23 cellular contexts compared by ENCODE assay signal in the genomic region with DNA sequence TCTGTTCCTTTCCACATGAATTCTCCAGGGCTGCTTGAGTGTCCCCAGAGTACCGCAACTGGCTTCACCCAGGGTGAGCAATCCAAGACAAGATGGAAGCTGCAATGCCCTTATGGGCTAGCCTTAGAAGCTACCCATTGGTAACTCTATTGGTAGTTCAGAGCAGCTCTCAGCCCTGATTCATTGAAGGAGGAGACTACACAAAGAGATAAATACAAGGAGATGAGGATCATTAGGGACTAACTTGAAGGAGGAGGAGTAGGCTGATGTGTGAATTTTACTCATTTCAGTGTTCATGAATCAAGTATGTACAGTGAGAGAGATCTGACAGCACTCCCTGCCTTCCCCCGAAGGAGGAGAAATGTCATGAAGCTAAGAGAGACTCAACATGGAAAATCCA.
DNase-seq lines count a peak whose midpoint lies in the region; TF ChIP-seq lines count a peak whose summit lies in the region.
"Had no signal": no experiment of that assay in that cellular context is flagged by ENCODE, and none has a peak within 500 bp of the region (broad histone marks: within the 10 kb centered on the region; RNA-seq: fewer than 3 reads in every experiment).

No MANE protein-coding gene starts in this region.

- H3K36me3 ChIP-seq in osteoblast (ENCODE audit: insufficient read depth, low read length) (no peaks in the 10 kb centered on the region), thyroid gland (no peaks in the 10 kb centered on the region)
- H3K36me3 ChIP-seq: transverse colon had no signal

- no peak for DNase-seq in activated naive CD8-positive, alpha-beta T cell treated with anti-CD3 and anti-CD28 coated beads for 36 hours
- DNase-seq in dorsolateral prefrontal cortex (no peak), osteoblast (ENCODE audit: insufficient read length, low spot score, missing footprints) (no peak), thyroid gland (no peak), HUDEP-2 (lab: John Stamatoyannopoulos, UW; ENCODE audit: unreplicated experiment in 76 of 76) (no peak), posterior vena cava (ENCODE audit: low spot score) (no peak), hypothalamus (lab: John Stamatoyannopoulos, UW) (no peak)
- DNase-seq: activated CD4-positive, alpha-beta T cell treated with anti-CD3 and anti-CD28 coated beads, Interleukin-2, amount 50 U/mL, for 48 hours; amniotic stem cell; Caco-2; effector CD8-positive, alpha-beta T cell; glutamatergic neuron; H9; immature natural killer cell; mesenchymal stem cell; NCI-H1092; NCI-H2029; occipital lobe; stimulated activated naive CD4-positive, alpha-beta T cell; T-helper 17 cell; transverse colon had no signal

- H3K27ac ChIP-seq in dorsolateral prefrontal cortex (peak overlapping the region in 50 of 59 donors; percentile 5 to 82 (median 55)), osteoblast (ENCODE audit: low read depth, low read length) (no peak overlapping the region), thyroid gland (peak overlapping the region; percentile 44 to 53 (median 51))
- H3K27ac ChIP-seq: transverse colon had no signal

- WGBS in thyroid gland, 2 donors: 89 to 95% methylated on average over 2 of the region's 2 CpGs

- H3K4me2 ChIP-seq in osteoblast (ENCODE audit: insufficient read depth, low read length): peak overlapping the region; percentile 60

- intact Hi-C loops in dorsolateral prefrontal cortex (cut with DNase I): no loop called here
- intact Hi-C loops in thyroid gland (cut with DNase I): no loop called here
- intact Hi-C loops in posterior vena cava (cut with DNase I): no loop called here

- peaks cover 2% of the 10 kb centered on the region for H3K27me3 Mint-ChIP-seq in activated naive CD8-positive, alpha-beta T cell
- no peaks in the 10 kb centered on the region for H3K27me3 Mint-ChIP-seq in activated naive CD8-positive, alpha-beta T cell treated with anti-CD3 and anti-CD28 coated beads for 36 hours
- H3K27me3 Mint-ChIP-seq: B cell had no signal

- H3K9me3 ChIP-seq in osteoblast (ENCODE audit: low read depth, low read length): no peaks in the 10 kb centered on the region
- no peaks in the 10 kb centered on the region for H3K9me3 ChIP-seq in thyroid gland
- H3K9me3 ChIP-seq: Caco-2, transverse colon had no signal

- peak overlapping the region; percentile 4 for H3K27ac Mint-ChIP-seq in activated naive CD8-positive, alpha-beta T cell
- H3K27ac Mint-ChIP-seq in activated naive CD8-positive, alpha-beta T cell treated with anti-CD3 and anti-CD28 coated beads for 36 hours: no peak overlapping the region
- H3K27ac Mint-ChIP-seq: B cell, immature natural killer cell, T-helper 17 cell had no signal

- H3K4me1 ChIP-seq in osteoblast (ENCODE audit: insufficient read depth, low read length) (peaks cover 9% of the 10 kb centered on the region), thyroid gland (no peaks in the 10 kb centered on the region)
- H3K4me1 ChIP-seq: Caco-2 had no signal

- H3K4me3 ChIP-seq in dorsolateral prefrontal cortex (no peak overlapping the region), osteoblast (ENCODE audit: insufficient read depth, low read length) (no peak overlapping the region), thyroid gland (replicated peaks in 1 of 3) (no peak overlapping the region)
- H3K4me3 ChIP-seq: transverse colon had no signal

- no peak for TF ChIP-seq CTCF in dorsolateral prefrontal cortex (IDR thresholded peaks at IDR 0.05 in 54 of 56, conservative IDR thresholded peaks at IDR 0.05 in 2 of 56; ENCODE audit: low read depth in 1 of 56, partially characterized antibody in 56 of 56)
- no peak for TF ChIP-seq CTCF in osteoblast (IDR thresholded peaks at IDR 0.05; ENCODE audit: extremely low read depth, low read depth, low read length)
- no peak for TF ChIP-seq CTCF in thyroid gland (IDR thresholded peaks at IDR 0.05)

- H3K79me2 ChIP-seq in osteoblast (ENCODE audit: insufficient read depth, low read length): no peaks in the 10 kb centered on the region

- peaks cover 2% of the 10 kb centered on the region for H3K36me3 Mint-ChIP-seq in activated naive CD8-positive, alpha-beta T cell
- no peaks in the 10 kb centered on the region for H3K36me3 Mint-ChIP-seq in activated naive CD8-positive, alpha-beta T cell treated with anti-CD3 and anti-CD28 coated beads for 36 hours
- H3K36me3 Mint-ChIP-seq: immature natural killer cell had no signal

- no peaks in the 10 kb centered on the region for H4K20me1 ChIP-seq in osteoblast (ENCODE audit: insufficient read depth, low read length)

- H2AFZ ChIP-seq in osteoblast (ENCODE audit: low read length): no peak overlapping the region

- no peak for TF ChIP-seq POLR2A in thyroid gland (IDR thresholded peaks at IDR 0.05)

- H3K27me3 ChIP-seq in dorsolateral prefrontal cortex (no peaks in the 10 kb centered on the region), osteoblast (ENCODE audit: insufficient read depth, low read length) (no peaks in the 10 kb centered on the region), thyroid gland (no peaks in the 10 kb centered on the region)
- H3K27me3 ChIP-seq: transverse colon had no signal

- H3K4me3 Mint-ChIP-seq in activated naive CD8-positive, alpha-beta T cell: no peak overlapping the region
- no peak overlapping the region for H3K4me3 Mint-ChIP-seq in activated naive CD8-positive, alpha-beta T cell treated with anti-CD3 and anti-CD28 coated beads for 36 hours
- H3K4me3 Mint-ChIP-seq: B cell, H9, immature natural killer cell, T-helper 17 cell had no signal

- H3K9me3 Mint-ChIP-seq in activated naive CD8-positive, alpha-beta T cell (ENCODE audit: low read depth): no peaks in the 10 kb centered on the region
- H3K9me3 Mint-ChIP-seq in activated naive CD8-positive, alpha-beta T cell treated with anti-CD3 and anti-CD28 coated beads for 36 hours: no peaks in the 10 kb centered on the region
- H3K9me3 Mint-ChIP-seq: H9, immature natural killer cell had no signal

- peaks cover 8% of the 10 kb centered on the region for H3K4me1 Mint-ChIP-seq in activated naive CD8-positive, alpha-beta T cell (ENCODE audit: low read depth)
- H3K4me1 Mint-ChIP-seq in activated naive CD8-positive, alpha-beta T cell treated with anti-CD3 and anti-CD28 coated beads for 36 hours: peaks cover 6% of the 10 kb centered on the region
- H3K4me1 Mint-ChIP-seq: immature natural killer cell, T-helper 17 cell had no signal
